Comparison of ENCODE assay signal across 2 cellular contexts in genomic region chr7:98209166-98209920, GRCh38.
TF ChIP-seq lines count a peak whose summit lies in the region.

No MANE protein-coding gene starts in this region.

TF ChIP-seq in GM23338, 12 proteins besides CTCF, POLR2A, EP300 and RAD21:
- TF ChIP-seq REST (IDR thresholded peaks at IDR 0.05; ENCODE audit: unreplicated experiment) (no peak), ETS1 (IDR thresholded peaks at IDR 0.05) (no peak), ZNF462 (CRISPR knock-in tag; IDR thresholded peaks at IDR 0.05) (no peak)

TF ChIP-seq in H1, 55 proteins besides CTCF, POLR2A, EP300 and RAD21:
- TF ChIP-seq BRCA1 (IDR thresholded peaks at IDR 0.05; ENCODE audit: low read depth, low read length), result no peak
- TF ChIP-seq EGR1 (IDR thresholded peaks at IDR 0.05; ENCODE audit: borderline replicate concordance, low read depth, low read length), result no peak
- TF ChIP-seq KDM1A (IDR thresholded peaks at IDR 0.05; ENCODE audit: borderline replicate concordance, low read length), result no peak
- no peak for TF ChIP-seq CHD2 (IDR thresholded peaks at IDR 0.05; ENCODE audit: low read length)
- TF ChIP-seq CBX8 (IDR thresholded peaks at IDR 0.05; ENCODE audit: borderline replicate concordance, low read depth, low read length), result no peak
- no peak for TF ChIP-seq FOSL1 (IDR thresholded peaks at IDR 0.05; ENCODE audit: insufficient read depth, low read depth, low read length)
- TF ChIP-seq ZNF274 (IDR thresholded peaks at IDR 0.05; ENCODE audit: borderline replicate concordance, extremely low read depth, low read length), result no peak
- no peak for TF ChIP-seq CHD7 (IDR thresholded peaks at IDR 0.05; ENCODE audit: insufficient replicate concordance, low read length)
- TF ChIP-seq SP1 (IDR thresholded peaks at IDR 0.05; ENCODE audit: low read depth, low read length), result no peak
- no peak for TF ChIP-seq YY1 (IDR thresholded peaks at IDR 0.05; ENCODE audit: low read depth, low read length)
- no peak for TF ChIP-seq CBX5 (IDR thresholded peaks at IDR 0.05; ENCODE audit: low read depth, low read length)
- no peak for TF ChIP-seq SUZ12 (IDR thresholded peaks at IDR 0.05; ENCODE audit: low read length)
- no peak for TF ChIP-seq SAP30 (IDR thresholded peaks at IDR 0.05; ENCODE audit: insufficient read depth, insufficient replicate concordance, low read length)
- TF ChIP-seq SP2 (IDR thresholded peaks at IDR 0.05; ENCODE audit: low read length), result no peak
- no peak for TF ChIP-seq JUND (IDR thresholded peaks at IDR 0.05; ENCODE audit: low read length)
- no peak for TF ChIP-seq SRF (IDR thresholded peaks at IDR 0.05; ENCODE audit: low read depth, low read length)
- TF ChIP-seq TAF7 (optimal IDR thresholded peaks at IDR 0.05; ENCODE audit: borderline replicate concordance, low read depth, low read length), result no peak
